In genomic region chr10:133245439-133246235, GRCh38 we compare ENCODE assay signal across 1 cellular context.
TF ChIP-seq lines count a peak whose summit lies in the region.

No MANE protein-coding gene starts in this region.

TF ChIP-seq in K562, 482 proteins besides CTCF, POLR2A, EP300 and RAD21 (continues in another document):
- TF ChIP-seq PRMT5 (CRISPR knock-in tag; IDR thresholded peaks at IDR 0.05) (no peak), LARP7 (IDR thresholded peaks at IDR 0.05) (no peak), TRIM24 (IDR thresholded peaks at IDR 0.05) (peak; percentile 49 to 63; a peak in 2 of 4 replicates), HMG20A (CRISPR knock-in tag; conservative IDR thresholded peaks at IDR 0.05) (no peak), THRAP3 (IDR thresholded peaks at IDR 0.05; ENCODE audit: borderline replicate concordance) (no peak), ZBTB8A (IDR thresholded peaks at IDR 0.05; ENCODE audit: partially characterized antibody) (no peak), PHF21A (IDR thresholded peaks at IDR 0.05; ENCODE audit: borderline replicate concordance, low read depth) (no peak), MBD2 (IDR thresholded peaks at IDR 0.05; ENCODE audit: borderline replicate concordance, low read depth) (no peak; the same call in 1 of the 2 replicates), SMAD4 (CRISPR knock-in tag; conservative IDR thresholded peaks at IDR 0.05) (peak; percentile 82), MITF (IDR thresholded peaks at IDR 0.05) (no peak), ZNF384 (IDR thresholded peaks at IDR 0.05; ENCODE audit: low read depth, low read length) (no peak), NFE2 (IDR thresholded peaks at IDR 0.05; ENCODE audit: low read depth) (no peak), THRA (IDR thresholded peaks at IDR 0.05) (no peak), C11orf30 (IDR thresholded peaks at IDR 0.05; ENCODE audit: low read depth) (no peak), LEF1 (IDR thresholded peaks at IDR 0.05) (peak; percentile 86), HNRNPH1 (optimal IDR thresholded peaks at IDR 0.05; ENCODE audit: low read depth, low read length) (no peak), HMGN3 (IDR thresholded peaks at IDR 0.05; ENCODE audit: borderline replicate concordance, extremely low read depth, insufficient read length, low read depth, low read length) (peak; percentile 94), BHLHE40 (IDR thresholded peaks at IDR 0.05; ENCODE audit: low read length) (peak; percentile 20; the same call in 1 of the 2 replicates), SRSF1 (IDR thresholded peaks at IDR 0.05; ENCODE audit: low read depth, low read length) (no peak), ID3 (CRISPR knock-in tag; IDR thresholded peaks at IDR 0.05) (no peak), ID3 (tag; IDR thresholded peaks at IDR 0.05) (no peak), ZFP1 (CRISPR knock-in tag; IDR thresholded peaks at IDR 0.05) (no peak), ZNF592 (IDR thresholded peaks at IDR 0.05) (no peak), TEAD4 (IDR thresholded peaks at IDR 0.05; ENCODE audit: low read length) (peak; percentile 76), TEAD4 (CRISPR knock-in tag; IDR thresholded peaks at IDR 0.05; ENCODE audit: borderline replicate concordance) (no peak), ZNF518B (CRISPR knock-in tag; IDR thresholded peaks at IDR 0.05) (no peak), MTA3 (IDR thresholded peaks at IDR 0.05; ENCODE audit: borderline replicate concordance) (peak; percentile 68; the same call in 1 of the 2 replicates), NFE2L1 (tag; IDR thresholded peaks at IDR 0.05; ENCODE audit: borderline replicate concordance, low read depth) (no peak), IFI16 (CRISPR knock-in tag; IDR thresholded peaks at IDR 0.05) (no peak), NR2C1 (IDR thresholded peaks at IDR 0.05) (no peak), NR2C1 (tag; IDR thresholded peaks at IDR 0.05) (no peak; the same call in 1 of the 2 replicates), ZNF445 (CRISPR knock-in tag; IDR thresholded peaks at IDR 0.05; ENCODE audit: low read depth) (no peak), ZNF699 (CRISPR knock-in tag; IDR thresholded peaks at IDR 0.05; ENCODE audit: insufficient replicate concordance) (no peak), HDAC8 (tag; IDR thresholded peaks at IDR 0.05) (no peak), STAT5A (IDR thresholded peaks at IDR 0.05; ENCODE audit: borderline replicate concordance, low read length) (peak; percentile 57; the same call in 1 of the 2 replicates), SMARCB1 (IDR thresholded peaks at IDR 0.05; ENCODE audit: insufficient read length, low read depth) (no peak), ZKSCAN3 (CRISPR knock-in tag; IDR thresholded peaks at IDR 0.05) (no peak), NFATC3 (IDR thresholded peaks at IDR 0.05) (no peak), SMARCA4 (IDR thresholded peaks at IDR 0.05) (peak; percentile 73), SLC30A9 (CRISPR knock-in tag; IDR thresholded peaks at IDR 0.05) (no peak), CTBP1 (IDR thresholded peaks at IDR 0.05; ENCODE audit: borderline replicate concordance) (peak; percentile 62; the same call in 1 of the 2 replicates), MCM5 (IDR thresholded peaks at IDR 0.05; ENCODE audit: low read depth) (no peak), HMGXB4 (CRISPR knock-in tag; IDR thresholded peaks at IDR 0.05) (no peak), MYBL2 (IDR thresholded peaks at IDR 0.05; ENCODE audit: low read depth) (no peak), MYBL2 (CRISPR knock-in tag; IDR thresholded peaks at IDR 0.05; ENCODE audit: borderline replicate concordance) (no peak), ZNF41 (CRISPR knock-in tag; conservative IDR thresholded peaks at IDR 0.05) (no peak), FIP1L1 (IDR thresholded peaks at IDR 0.05; ENCODE audit: low read depth, low read length, poor library complexity, severe bottlenecking) (no peak), ZNF707 (CRISPR knock-in tag; conservative IDR thresholded peaks at IDR 0.05) (no peak), SMARCA5 (IDR thresholded peaks at IDR 0.05) (peak; percentile 65; the same call in 1 of the 2 replicates), FOXA1 (IDR thresholded peaks at IDR 0.05; ENCODE audit: borderline replicate concordance) (no peak), RBM14 (IDR thresholded peaks at IDR 0.05; ENCODE audit: borderline replicate concordance, insufficient read depth, low read depth, low read length) (no peak), TAL1 (IDR thresholded peaks at IDR 0.05) (peak; percentile 70), MBD1 (CRISPR knock-in tag; IDR thresholded peaks at IDR 0.05) (no peak), BRF1 (IDR thresholded peaks at IDR 0.05; ENCODE audit: borderline replicate concordance, extremely low read depth, insufficient read length) (no peak), CREB3L1 (IDR thresholded peaks at IDR 0.05; ENCODE audit: borderline replicate concordance, low read depth) (no peak), ZNF24 (IDR thresholded peaks at IDR 0.05) (no peak)
